In the genomic region with DNA sequence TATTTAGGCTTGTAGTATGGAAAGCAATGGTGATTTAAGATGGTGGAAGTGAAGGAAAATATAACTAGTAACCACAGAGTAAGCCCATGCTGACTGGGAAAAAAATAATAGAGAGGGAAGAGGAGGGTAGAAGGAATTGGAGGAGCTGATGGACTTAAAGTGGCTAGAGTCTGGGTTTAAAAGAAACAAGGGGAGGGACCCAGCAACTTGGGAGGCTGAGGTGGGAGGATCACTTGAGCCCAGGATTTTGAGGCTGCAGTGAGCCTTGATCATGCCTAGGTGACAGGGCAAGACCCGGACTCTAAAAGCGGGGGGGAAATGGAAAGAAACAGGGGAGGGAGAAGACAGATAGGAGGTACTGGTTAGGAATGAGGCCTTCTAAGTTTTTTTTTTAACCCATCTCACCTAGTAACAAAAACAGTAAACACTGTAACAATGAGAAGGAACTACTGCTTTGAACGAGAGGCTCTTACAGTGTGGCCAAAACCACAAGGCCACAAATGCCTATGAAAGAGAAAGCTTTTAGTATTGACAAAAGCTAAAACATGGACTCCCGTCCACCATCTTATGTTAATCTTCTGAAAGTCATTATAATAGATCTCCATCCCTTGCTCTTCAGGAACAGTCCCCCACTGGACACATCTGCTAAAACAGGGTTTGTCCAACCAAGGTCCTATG, we compare ENCODE assay signal across 1 cellular context.
TF ChIP-seq lines count a peak whose summit lies in the region.

No MANE protein-coding gene starts in this region.

TF ChIP-seq in GM12878, 131 proteins besides CTCF, POLR2A, EP300 and RAD21 (continued from another document):
- TF ChIP-seq, protein P1, sequence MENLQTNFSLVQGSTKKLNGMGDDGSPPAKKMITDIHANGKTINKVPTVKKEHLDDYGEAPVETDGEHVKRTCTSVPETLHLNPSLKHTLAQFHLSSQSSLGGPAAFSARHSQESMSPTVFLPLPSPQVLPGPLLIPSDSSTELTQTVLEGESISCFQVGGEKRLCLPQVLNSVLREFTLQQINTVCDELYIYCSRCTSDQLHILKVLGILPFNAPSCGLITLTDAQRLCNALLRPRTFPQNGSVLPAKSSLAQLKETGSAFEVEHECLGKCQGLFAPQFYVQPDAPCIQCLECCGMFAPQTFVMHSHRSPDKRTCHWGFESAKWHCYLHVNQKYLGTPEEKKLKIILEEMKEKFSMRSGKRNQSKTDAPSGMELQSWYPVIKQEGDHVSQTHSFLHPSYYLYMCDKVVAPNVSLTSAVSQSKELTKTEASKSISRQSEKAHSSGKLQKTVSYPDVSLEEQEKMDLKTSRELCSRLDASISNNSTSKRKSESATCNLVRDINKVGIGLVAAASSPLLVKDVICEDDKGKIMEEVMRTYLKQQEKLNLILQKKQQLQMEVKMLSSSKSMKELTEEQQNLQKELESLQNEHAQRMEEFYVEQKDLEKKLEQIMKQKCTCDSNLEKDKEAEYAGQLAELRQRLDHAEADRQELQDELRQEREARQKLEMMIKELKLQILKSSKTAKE (IDR thresholded peaks at IDR 0.05; ENCODE audit: low read depth, poor library complexity, severe bottlenecking): peak; percentile 28
- 0 out of 2 replicates have a peak, but pooled peaks have one; percentile 35 for TF ChIP-seq JUNB (IDR thresholded peaks at IDR 0.05)
- TF ChIP-seq MYC (IDR thresholded peaks at IDR 0.05; ENCODE audit: insufficient read depth, insufficient read length, insufficient replicate concordance, low read length, severe bottlenecking): no peak
- TF ChIP-seq NFIC (IDR thresholded peaks at IDR 0.05; ENCODE audit: low read depth, low read length): peak; percentile 81
- TF ChIP-seq SUZ12 (IDR thresholded peaks at IDR 0.05; ENCODE audit: unreplicated experiment): no peak
- TF ChIP-seq ZNF622 (IDR thresholded peaks at IDR 0.05): no peak
- TF ChIP-seq MTA3 (IDR thresholded peaks at IDR 0.05; ENCODE audit: borderline replicate concordance, low read length): peak; percentile 27; the same call in 1 of the 2 replicates
- TF ChIP-seq RB1 (IDR thresholded peaks at IDR 0.05; ENCODE audit: borderline replicate concordance): no peak
- TF ChIP-seq RCOR1 (conservative IDR thresholded peaks at IDR 0.05; ENCODE audit: low read depth, low read length): no peak
- TF ChIP-seq, protein P2, sequence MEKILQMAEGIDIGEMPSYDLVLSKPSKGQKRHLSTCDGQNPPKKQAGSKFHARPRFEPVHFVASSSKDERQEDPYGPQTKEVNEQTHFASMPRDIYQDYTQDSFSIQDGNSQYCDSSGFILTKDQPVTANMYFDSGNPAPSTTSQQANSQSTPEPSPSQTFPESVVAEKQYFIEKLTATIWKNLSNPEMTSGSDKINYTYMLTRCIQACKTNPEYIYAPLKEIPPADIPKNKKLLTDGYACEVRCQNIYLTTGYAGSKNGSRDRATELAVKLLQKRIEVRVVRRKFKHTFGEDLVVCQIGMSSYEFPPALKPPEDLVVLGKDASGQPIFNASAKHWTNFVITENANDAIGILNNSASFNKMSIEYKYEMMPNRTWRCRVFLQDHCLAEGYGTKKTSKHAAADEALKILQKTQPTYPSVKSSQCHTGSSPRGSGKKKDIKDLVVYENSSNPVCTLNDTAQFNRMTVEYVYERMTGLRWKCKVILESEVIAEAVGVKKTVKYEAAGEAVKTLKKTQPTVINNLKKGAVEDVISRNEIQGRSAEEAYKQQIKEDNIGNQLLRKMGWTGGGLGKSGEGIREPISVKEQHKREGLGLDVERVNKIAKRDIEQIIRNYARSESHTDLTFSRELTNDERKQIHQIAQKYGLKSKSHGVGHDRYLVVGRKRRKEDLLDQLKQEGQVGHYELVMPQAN (conservative IDR thresholded peaks at IDR 0.05): no peak
- TF ChIP-seq ZNF384 (IDR thresholded peaks at IDR 0.05; ENCODE audit: borderline replicate concordance, low read depth, low read length): peak; percentile 91
- peak; percentile 51; the same call in 1 of the 2 replicates for TF ChIP-seq ATF7 (IDR thresholded peaks at IDR 0.05; ENCODE audit: low read depth)
- peak; percentile 72; the same call in 1 of the 3 replicates for TF ChIP-seq POU2F2 (IDR thresholded peaks at IDR 0.05; ENCODE audit: borderline replicate concordance, low read depth, low read length)
- no peak for TF ChIP-seq PAX8 (IDR thresholded peaks at IDR 0.05)
- TF ChIP-seq, protein P3, sequence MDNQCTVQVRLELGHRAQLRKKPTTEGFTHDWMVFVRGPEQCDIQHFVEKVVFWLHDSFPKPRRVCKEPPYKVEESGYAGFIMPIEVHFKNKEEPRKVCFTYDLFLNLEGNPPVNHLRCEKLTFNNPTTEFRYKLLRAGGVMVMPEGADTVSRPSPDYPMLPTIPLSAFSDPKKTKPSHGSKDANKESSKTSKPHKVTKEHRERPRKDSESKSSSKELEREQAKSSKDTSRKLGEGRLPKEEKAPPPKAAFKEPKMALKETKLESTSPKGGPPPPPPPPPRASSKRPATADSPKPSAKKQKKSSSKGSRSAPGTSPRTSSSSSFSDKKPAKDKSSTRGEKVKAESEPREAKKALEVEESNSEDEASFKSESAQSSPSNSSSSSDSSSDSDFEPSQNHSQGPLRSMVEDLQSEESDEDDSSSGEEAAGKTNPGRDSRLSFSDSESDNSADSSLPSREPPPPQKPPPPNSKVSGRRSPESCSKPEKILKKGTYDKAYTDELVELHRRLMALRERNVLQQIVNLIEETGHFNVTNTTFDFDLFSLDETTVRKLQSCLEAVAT (IDR thresholded peaks at IDR 0.05): peak; percentile 81
- TF ChIP-seq MTA2 (IDR thresholded peaks at IDR 0.05; ENCODE audit: low read depth): 0 out of 2 replicates have a peak, but pooled peaks have one; percentile 25
- TF ChIP-seq CBFB (IDR thresholded peaks at IDR 0.05; ENCODE audit: low read depth): peak; percentile 94
- TF ChIP-seq ASH2L (IDR thresholded peaks at IDR 0.05; ENCODE audit: borderline replicate concordance, low read depth): no peak
- TF ChIP-seq, protein P4, sequence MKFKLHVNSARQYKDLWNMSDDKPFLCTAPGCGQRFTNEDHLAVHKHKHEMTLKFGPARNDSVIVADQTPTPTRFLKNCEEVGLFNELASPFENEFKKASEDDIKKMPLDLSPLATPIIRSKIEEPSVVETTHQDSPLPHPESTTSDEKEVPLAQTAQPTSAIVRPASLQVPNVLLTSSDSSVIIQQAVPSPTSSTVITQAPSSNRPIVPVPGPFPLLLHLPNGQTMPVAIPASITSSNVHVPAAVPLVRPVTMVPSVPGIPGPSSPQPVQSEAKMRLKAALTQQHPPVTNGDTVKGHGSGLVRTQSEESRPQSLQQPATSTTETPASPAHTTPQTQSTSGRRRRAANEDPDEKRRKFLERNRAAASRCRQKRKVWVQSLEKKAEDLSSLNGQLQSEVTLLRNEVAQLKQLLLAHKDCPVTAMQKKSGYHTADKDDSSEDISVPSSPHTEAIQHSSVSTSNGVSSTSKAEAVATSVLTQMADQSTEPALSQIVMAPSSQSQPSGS (IDR thresholded peaks at IDR 0.05; ENCODE audit: low read length): peak; percentile 41; the same call in 1 of the 2 replicates
- TF ChIP-seq FOXM1 (IDR thresholded peaks at IDR 0.05; ENCODE audit: low read depth, low read length): peak; percentile 55; the same call in 1 of the 2 replicates
- TF ChIP-seq CHD1 (IDR thresholded peaks at IDR 0.05; ENCODE audit: low read depth, low read length): no peak
- TF ChIP-seq, protein P5, sequence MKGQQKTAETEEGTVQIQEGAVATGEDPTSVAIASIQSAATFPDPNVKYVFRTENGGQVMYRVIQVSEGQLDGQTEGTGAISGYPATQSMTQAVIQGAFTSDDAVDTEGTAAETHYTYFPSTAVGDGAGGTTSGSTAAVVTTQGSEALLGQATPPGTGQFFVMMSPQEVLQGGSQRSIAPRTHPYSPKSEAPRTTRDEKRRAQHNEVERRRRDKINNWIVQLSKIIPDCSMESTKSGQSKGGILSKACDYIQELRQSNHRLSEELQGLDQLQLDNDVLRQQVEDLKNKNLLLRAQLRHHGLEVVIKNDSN (IDR thresholded peaks at IDR 0.05; ENCODE audit: borderline replicate concordance, extremely low read length, insufficient read depth, low read depth, low read length): no peak
- peak; percentile 62 for TF ChIP-seq MXI1 (IDR thresholded peaks at IDR 0.05; ENCODE audit: low read depth, low read length)
- TF ChIP-seq NFYA (IDR thresholded peaks at IDR 0.05; ENCODE audit: borderline replicate concordance, low read depth, low read length): no peak
- peak; percentile 35 to 37; a peak in 1 of 4 replicates for TF ChIP-seq IKZF2 (IDR thresholded peaks at IDR 0.05)
- TF ChIP-seq BACH1 (IDR thresholded peaks at IDR 0.05; ENCODE audit: borderline replicate concordance): no peak
- no peak for TF ChIP-seq KLF5 (IDR thresholded peaks at IDR 0.05; ENCODE audit: partially characterized antibody)
- TF ChIP-seq FOS (IDR thresholded peaks at IDR 0.05; ENCODE audit: borderline replicate concordance, extremely low read depth, insufficient read length): no peak
- no peak for TF ChIP-seq SREBF1 (IDR thresholded peaks at IDR 0.05; ENCODE audit: low read length)
- peak in 1 of 2 experiments; percentile 52; a peak in 1 of 4 replicates for TF ChIP-seq BHLHE40 (IDR thresholded peaks at IDR 0.05; ENCODE audit: borderline replicate concordance in 1 of 2, low read depth in 2 of 2, low read length in 1 of 2)
- TF ChIP-seq, protein P6, sequence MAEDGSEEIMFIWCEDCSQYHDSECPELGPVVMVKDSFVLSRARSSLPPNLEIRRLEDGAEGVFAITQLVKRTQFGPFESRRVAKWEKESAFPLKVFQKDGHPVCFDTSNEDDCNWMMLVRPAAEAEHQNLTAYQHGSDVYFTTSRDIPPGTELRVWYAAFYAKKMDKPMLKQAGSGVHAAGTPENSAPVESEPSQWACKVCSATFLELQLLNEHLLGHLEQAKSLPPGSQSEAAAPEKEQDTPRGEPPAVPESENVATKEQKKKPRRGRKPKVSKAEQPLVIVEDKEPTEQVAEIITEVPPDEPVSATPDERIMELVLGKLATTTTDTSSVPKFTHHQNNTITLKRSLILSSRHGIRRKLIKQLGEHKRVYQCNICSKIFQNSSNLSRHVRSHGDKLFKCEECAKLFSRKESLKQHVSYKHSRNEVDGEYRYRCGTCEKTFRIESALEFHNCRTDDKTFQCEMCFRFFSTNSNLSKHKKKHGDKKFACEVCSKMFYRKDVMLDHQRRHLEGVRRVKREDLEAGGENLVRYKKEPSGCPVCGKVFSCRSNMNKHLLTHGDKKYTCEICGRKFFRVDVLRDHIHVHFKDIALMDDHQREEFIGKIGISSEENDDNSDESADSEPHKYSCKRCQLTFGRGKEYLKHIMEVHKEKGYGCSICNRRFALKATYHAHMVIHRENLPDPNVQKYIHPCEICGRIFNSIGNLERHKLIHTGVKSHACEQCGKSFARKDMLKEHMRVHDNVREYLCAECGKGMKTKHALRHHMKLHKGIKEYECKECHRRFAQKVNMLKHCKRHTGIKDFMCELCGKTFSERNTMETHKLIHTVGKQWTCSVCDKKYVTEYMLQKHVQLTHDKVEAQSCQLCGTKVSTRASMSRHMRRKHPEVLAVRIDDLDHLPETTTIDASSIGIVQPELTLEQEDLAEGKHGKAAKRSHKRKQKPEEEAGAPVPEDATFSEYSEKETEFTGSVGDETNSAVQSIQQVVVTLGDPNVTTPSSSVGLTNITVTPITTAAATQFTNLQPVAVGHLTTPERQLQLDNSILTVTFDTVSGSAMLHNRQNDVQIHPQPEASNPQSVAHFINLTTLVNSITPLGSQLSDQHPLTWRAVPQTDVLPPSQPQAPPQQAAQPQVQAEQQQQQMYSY (CRISPR knock-in tag; IDR thresholded peaks at IDR 0.05): 0 out of 2 replicates have a peak, but pooled peaks have one; percentile 30
- TF ChIP-seq GABPA (IDR thresholded peaks at IDR 0.05; ENCODE audit: low read depth): 0 out of 2 replicates have a peak, but pooled peaks have one; percentile 7
- TF ChIP-seq, protein P7, sequence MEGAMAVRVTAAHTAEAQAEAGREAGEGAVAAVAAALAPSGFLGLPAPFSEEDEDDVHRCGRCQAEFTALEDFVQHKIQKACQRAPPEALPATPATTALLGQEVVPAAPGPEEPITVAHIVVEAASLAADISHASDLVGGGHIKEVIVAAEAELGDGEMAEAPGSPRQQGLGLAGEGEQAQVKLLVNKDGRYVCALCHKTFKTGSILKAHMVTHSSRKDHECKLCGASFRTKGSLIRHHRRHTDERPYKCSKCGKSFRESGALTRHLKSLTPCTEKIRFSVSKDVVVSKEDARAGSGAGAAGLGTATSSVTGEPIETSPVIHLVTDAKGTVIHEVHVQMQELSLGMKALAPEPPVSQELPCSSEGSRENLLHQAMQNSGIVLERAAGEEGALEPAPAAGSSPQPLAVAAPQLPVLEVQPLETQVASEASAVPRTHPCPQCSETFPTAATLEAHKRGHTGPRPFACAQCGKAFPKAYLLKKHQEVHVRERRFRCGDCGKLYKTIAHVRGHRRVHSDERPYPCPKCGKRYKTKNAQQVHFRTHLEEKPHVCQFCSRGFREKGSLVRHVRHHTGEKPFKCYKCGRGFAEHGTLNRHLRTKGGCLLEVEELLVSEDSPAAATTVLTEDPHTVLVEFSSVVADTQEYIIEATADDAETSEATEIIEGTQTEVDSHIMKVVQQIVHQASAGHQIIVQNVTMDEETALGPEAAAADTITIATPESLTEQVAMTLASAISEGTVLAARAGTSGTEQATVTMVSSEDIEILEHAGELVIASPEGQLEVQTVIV (IDR thresholded peaks at IDR 0.05; ENCODE audit: borderline replicate concordance, partially characterized antibody): no peak
